Comparison of ENCODE assay signal across 8 cellular contexts in the genomic region with DNA sequence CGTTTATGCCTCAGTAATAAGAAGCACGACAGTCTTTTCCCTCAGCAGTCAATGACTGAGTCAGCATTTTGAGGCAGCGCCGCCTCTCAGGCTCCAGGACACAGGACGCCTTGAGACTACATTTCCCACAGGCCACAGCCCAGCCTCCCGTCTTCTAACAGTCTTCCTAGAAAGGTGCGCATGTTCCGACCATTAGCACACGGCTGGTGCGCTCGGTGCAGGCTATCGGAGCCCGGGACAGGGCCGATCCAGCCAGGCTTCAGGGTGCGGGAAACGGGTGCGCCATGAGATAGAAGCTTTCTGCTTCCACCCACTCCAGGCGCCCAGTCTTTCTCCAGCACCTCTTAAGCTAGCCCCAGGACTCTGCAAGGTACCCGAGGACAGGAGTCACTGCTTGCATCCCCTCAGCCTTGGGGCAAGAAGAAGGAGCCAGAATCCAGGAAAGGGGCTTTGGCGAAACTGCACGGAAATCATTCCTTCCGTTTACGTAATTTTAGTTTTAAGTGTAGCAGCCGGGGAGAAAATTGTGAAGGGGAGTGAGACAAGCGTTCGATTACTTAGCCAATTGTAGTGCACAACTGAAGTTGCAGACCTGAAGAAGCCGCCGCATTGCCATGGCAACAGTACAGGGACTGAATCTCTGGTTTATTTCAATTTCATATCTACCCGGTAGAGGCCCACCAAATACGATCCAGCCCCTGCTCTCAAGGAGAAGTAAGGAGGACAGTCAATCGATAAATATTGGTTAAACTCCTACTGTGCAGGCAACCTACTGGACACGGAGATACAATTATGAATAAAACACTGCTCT. TPM values are rescaled to one million over a fixed set of nuclear protein-coding genes. Genes with fewer than 3 reads are reported as not detected.
A peak's percentile ranks its signal among the peaks of the same experiment; 100 is the strongest.
DNase-seq lines count a peak whose midpoint lies in the region; ATAC-seq and TF ChIP-seq lines count a peak whose summit lies in the region.

No MANE protein-coding gene starts in this region.

- TF ChIP-seq POLR2A in spleen (IDR thresholded peaks at IDR 0.05): no peak

- H3K4me3 ChIP-seq in dorsolateral prefrontal cortex (peak overlapping the region; percentile 29 to 80 (median 63)), spleen (peak overlapping the region; percentile 36 to 70 (median 43))

- H3K9me3 ChIP-seq in spleen: no peaks in the 10 kb centered on the region

- H3K27ac ChIP-seq in dorsolateral prefrontal cortex (peak overlapping the region in 47 of 59 donors; percentile 1 to 86 (median 65)), layer of hippocampus (ENCODE audit: low read depth, low read length) (peak overlapping the region; percentile 55), spleen (peak overlapping the region in 5 of 8 donors; percentile 34 to 64 (median 42))

- H3K4me1 ChIP-seq in spleen: peaks cover 0 to 15% (median 4%) of the 10 kb centered on the region in 6 donors

- H3K27me3 ChIP-seq in dorsolateral prefrontal cortex (no peaks in the 10 kb centered on the region), layer of hippocampus (ENCODE audit: control insufficient read depth, insufficient read depth, low read length) (no peaks in the 10 kb centered on the region), spleen (replicated peaks in 1 of 7) (peaks cover 0 to 4% (median 0%) of the 10 kb centered on the region in 7 donors)

- H3K36me3 ChIP-seq in spleen: no peaks in the 10 kb centered on the region

- DNase-seq in DMS53 (lab: John Stamatoyannopoulos, UW): peak; percentile 97
- DNase-seq in activated CD4-positive, alpha-beta T cell treated with anti-CD3 and anti-CD28 coated beads, Interleukin-2, amount 50 U/mL, for 24 hours (ENCODE audit: low read depth in 1 of 2, low spot score in 1 of 2): peak; percentile 19 to 52
- DNase-seq in dorsolateral prefrontal cortex: peak; percentile 46 to 91 (median 80)
- DNase-seq in spleen: peak; percentile 87
- no peak for DNase-seq in SHP77 (lab: John Stamatoyannopoulos, UW)
- DNase-seq in COLO668 (lab: John Stamatoyannopoulos, UW; ENCODE audit: unreplicated experiment): no peak

- ATAC-seq in HG03520 (IDR thresholded peaks at IDR 0.05; ENCODE audit: unreplicated experiment): peak; percentile 58

- intact Hi-C loops in dorsolateral prefrontal cortex (cut with DNase I): loop anchor here in 1 of 2 donors (5.0 kb wide), 1 partner anchor 99 kb away; no protein-coding TSS in a partner anchor
- intact Hi-C loops in spleen (cut with DNase I; ENCODE audit: low total_unique reads): no loop called here

- TF ChIP-seq CTCF in dorsolateral prefrontal cortex (IDR thresholded peaks at IDR 0.05 in 54 of 56, conservative IDR thresholded peaks at IDR 0.05 in 2 of 56; ENCODE audit: low read depth in 1 of 56, partially characterized antibody in 56 of 56): peak in 2 of 56 donors; percentile 10 to 31
- TF ChIP-seq CTCF in spleen (IDR thresholded peaks at IDR 0.05 in 8 of 11, conservative IDR thresholded peaks at IDR 0.05 in 3 of 11): no peak

- WGBS in spleen, 5 donors: 12 to 25% (median 13%) methylated on average over 26 to 32 of the region's 32 CpGs

RNA-seq across cellular contexts. Expression of a gene that starts 53.9 kb away (rescaled TPM):
- total RNA-seq in dorsolateral prefrontal cortex: 10 to 100 TPM; 14.7 to 40.6 (median 27.1) TPM
- 10 to 100 TPM; 21.9 to 67.7 (median 37.0) TPM for total RNA-seq in spleen
- polyA plus RNA-seq in spleen: 1 to 10 TPM; 3.3 to 6.1 (median 3.9) TPM

Comparison
In these comparisons a context has a peak if more than half of its experiments do, and no peak if none do; other contexts are left out.
1. DNase-seq: peak in DMS53 (single experiment), activated CD4-positive, alpha-beta T cell treated with anti-CD3 and anti-CD28 coated beads, Interleukin-2, amount 50 U/mL, for 24 hours (2 of 2), dorsolateral prefrontal cortex (10 of 10) and spleen (single experiment); none in SHP77 (0 of 2) and COLO668 (single experiment).
2. Peak in every context shown above with its lines, with median percentiles within 50 percentile points of each other: H3K27ac ChIP-seq.